Comparison of ENCODE assay signal across 27 cellular contexts in genomic region chr3:10912784-10913183, GRCh38.
"Had no signal": no experiment of that assay in that cellular context is flagged by ENCODE, and none has a peak within 500 bp of the region (broad histone marks: within the 10 kb centered on the region; RNA-seq: fewer than 3 reads in every experiment).

No MANE protein-coding gene starts in this region.

- H3K27me3 ChIP-seq: neural progenitor cell, ovary, right atrium auricular region, right lobe of liver, testis had no signal

- H3K4me3 Mint-ChIP-seq: mesothelial cell of epicardium; naive B cell; natural killer cell; nephron progenitor cell; neural progenitor cell; stimulated activated naive B cell treated with anti-CD40 and anti-IgM and Interleukin-4, amounts not matched to agents 10 μg/mL and 1 μg/mL and 100 μg/mL, for 72 hours had no signal

- H3K27ac Mint-ChIP-seq: mesothelial cell of epicardium; natural killer cell; nephron progenitor cell; neural progenitor cell; progenitor cell of endocrine pancreas; stimulated activated naive B cell treated with anti-CD40 and anti-IgM and Interleukin-4, amounts not matched to agents 10 μg/mL and 1 μg/mL and 100 μg/mL, for 72 hours had no signal

- H2AFZ ChIP-seq: neural progenitor cell had no signal

- H3K36me3 Mint-ChIP-seq: mesothelial cell of epicardium; natural killer cell; neural progenitor cell; stimulated activated naive B cell treated with anti-CD40 and anti-IgM and Interleukin-4, amounts not matched to agents 10 μg/mL and 1 μg/mL and 100 μg/mL, for 72 hours had no signal

- DNase-seq: hypothalamus; islet precursor cell; left ventricle myocardium inferior; mesendoderm; naive B cell; natural killer cell; nephron progenitor cell; ovary; stimulated activated CD4-positive, alpha-beta T cell treated with anti-CD3 and anti-CD28 coated beads, Interleukin-1b, Interleukin-23, amount 100 ng/mL, for 48 hours; stimulated activated CD4-positive, alpha-beta T cell treated with anti-CD3 and anti-CD28 coated beads, Interleukin-2, amount 100 ng/mL, for 48 hours; stimulated activated CD4-positive, alpha-beta T cell treated with anti-CD3 and anti-CD28 coated beads, Interleukin-4, amount 100 ng/mL, for 4 hours; stimulated activated CD8-positive, alpha-beta memory T cell treated with anti-CD3 and anti-CD28 coated beads, Interleukin-4, amount 100 ng/mL, for 48 hours; stimulated activated naive B cell treated with anti-CD40 and anti-IgM and Interleukin-4, amounts not matched to agents 10 μg/mL and 1 μg/mL and 100 μg/mL, for 72 hours; stimulated activated naive CD8-positive, alpha-beta T cell treated with anti-CD3 and anti-CD28 coated beads, Interleukin-15, Interleukin-2, amounts not matched to agents 100 U/mL and 50 U/mL, for 24 hours; stomach; testis; tibial artery; trophoblast cell; upper lobe of right lung had no signal

- ATAC-seq: natural killer cell; right lobe of liver; stimulated activated naive B cell treated with anti-CD40 and anti-IgM and Interleukin-4, amounts not matched to agents 10 μg/mL and 1 μg/mL and 100 μg/mL, for 72 hours; stimulated activated naive CD8-positive, alpha-beta T cell treated with anti-CD3 and anti-CD28 coated beads, Interleukin-15, Interleukin-2, amounts not matched to agents 100 U/mL and 50 U/mL, for 24 hours; upper lobe of right lung had no signal

- H3K4me1 ChIP-seq: left ventricle myocardium inferior, right atrium auricular region, right lobe of liver, stomach, testis, tibial artery, upper lobe of right lung had no signal

- H3K36me3 ChIP-seq: left ventricle myocardium inferior, neural progenitor cell, ovary, right atrium auricular region, right lobe of liver, stomach, tibial artery, upper lobe of right lung had no signal

- H3K9me3 ChIP-seq: ovary, right lobe of liver, testis had no signal

- H3K4me2 ChIP-seq: neural progenitor cell, smooth muscle cell had no signal

- H3K9ac ChIP-seq: neural progenitor cell had no signal

- H3K4me3 ChIP-seq: left ventricle myocardium inferior, lung, neural progenitor cell, ovary, right atrium auricular region, right lobe of liver, smooth muscle cell, stomach, testis, tibial artery, upper lobe of right lung had no signal

- FAIRE-seq: urothelium cell line had no signal

- H3K27ac ChIP-seq: left ventricle myocardium inferior, neural progenitor cell, ovary, right atrium auricular region, right lobe of liver, stomach, testis, tibial artery, upper lobe of right lung had no signal

- H3K4me1 Mint-ChIP-seq: mesothelial cell of epicardium; naive B cell; natural killer cell; nephron progenitor cell; stimulated activated naive B cell treated with anti-CD40 and anti-IgM and Interleukin-4, amounts not matched to agents 10 μg/mL and 1 μg/mL and 100 μg/mL, for 72 hours had no signal
